8 cellular contexts compared by ENCODE assay signal in the genomic region with DNA sequence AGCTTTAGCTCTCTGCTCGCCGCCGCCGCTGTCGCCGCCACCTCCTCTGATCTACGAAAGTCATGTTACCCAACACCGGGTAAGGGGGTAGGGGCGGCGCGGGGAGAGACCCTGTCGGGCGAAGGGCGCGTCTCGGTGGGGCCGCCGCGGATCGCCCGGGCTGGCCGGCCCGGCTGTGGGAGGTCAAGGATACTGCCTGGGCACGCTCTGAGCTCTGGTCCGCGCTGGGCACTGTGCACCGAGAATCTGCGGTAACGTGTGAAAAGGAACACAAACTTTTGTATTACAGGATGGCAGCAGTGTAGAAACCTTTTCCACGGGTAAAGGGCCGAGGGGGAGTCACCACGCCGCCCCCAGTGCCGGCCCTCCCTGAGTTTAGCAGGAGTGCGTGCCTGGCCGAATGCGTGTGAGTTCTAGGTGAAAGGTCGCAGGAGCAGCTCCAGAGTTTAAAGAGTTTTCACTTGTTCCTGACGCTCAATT. TPM values are rescaled to one million over a fixed set of nuclear protein-coding genes. Genes with fewer than 3 reads are reported as not detected.
A peak's percentile ranks its signal among the peaks of the same experiment; 100 is the strongest.
DNase-seq lines count a peak whose midpoint lies in the region; ATAC-seq, FAIRE-seq and TF ChIP-seq lines count a peak whose summit lies in the region.

Gene HSDL2 (plus strand): TSS at position 7 of the 480 bp plus-strand sequence. CDS start 56 bp downstream, at position 63.

- peak within 1 kb of the TSS; percentile 98 for H3K9ac ChIP-seq in fibroblast of lung (ENCODE audit: insufficient read depth, low read length)

- no peaks in the 10 kb centered on the region for H3K9me3 Mint-ChIP-seq in CD4-positive, alpha-beta memory T cell
- H3K9me3 Mint-ChIP-seq in nephron progenitor cell: peaks cover 33% of the 10 kb centered on the region

- H3K4me3 Mint-ChIP-seq in CD4-positive, alpha-beta memory T cell: peak within 1 kb of the TSS; percentile 97 to 100 (median 100)
- peak within 1 kb of the TSS; percentile 96 for H3K4me3 Mint-ChIP-seq in nephron progenitor cell

- DNase-seq in CD4-positive, alpha-beta memory T cell: peak in 1 of 5 donors; percentile 46
- DNase-seq in fibroblast of lung (ENCODE audit: low read depth in 2 of 2) (peak; percentile 41 to 57), nephron progenitor cell (no peak), DMS153 (lab: John Stamatoyannopoulos, UW) (no peak), D721Med (ENCODE audit: insufficient read length, low spot score) (no peak)

- no peak for FAIRE-seq in D721Med (lab: Jason Lieb, UNC)

- peak within 1 kb of the TSS; percentile 91 for H3K27ac ChIP-seq in CD4-positive, alpha-beta memory T cell (ENCODE audit: low read depth, low read length)
- H3K27ac ChIP-seq in fibroblast of lung (ENCODE audit: insufficient read depth, low read length): peak within 1 kb of the TSS; percentile 99

- POLR2A ChIA-PET in CD4-positive, alpha-beta memory T cell (lab: Charles Lee; ENCODE audit: partially characterized antibody): interaction anchor here (1.0 to 2.8 kb wide), 21 partner anchors 14 to 1030 kb away, joined by 3 to 40 read pairs (median 7); partner anchors contain the start of genes C9orf43, DNAJC25, ECPAS and GNG10

- no peaks in the 10 kb centered on the region for H4K20me1 ChIP-seq in fibroblast of lung (ENCODE audit: control insufficient read depth, extremely low read depth, insufficient read depth, low read length)

- peaks cover 9 to 18% of the 10 kb centered on the region in 2 donors for H3K36me3 Mint-ChIP-seq in CD4-positive, alpha-beta memory T cell
- H3K36me3 Mint-ChIP-seq in nephron progenitor cell (ENCODE audit: low read depth): peaks cover 41% of the 10 kb centered on the region

- peak within 1 kb of the TSS; percentile 98 for H3K4me2 ChIP-seq in fibroblast of lung (ENCODE audit: extremely low read depth, insufficient read depth, low read length)

- intact Hi-C loops in CD4-positive, alpha-beta memory T cell (cut with micrococcal nuclease): loop anchor here (1.0 to 2.0 kb wide), 3 partner anchors 338 to 484 kb away; partner anchors contain the start of genes INIP, SNX30 and UGCG

- H2AFZ ChIP-seq in fibroblast of lung (ENCODE audit: low read length): peak within 1 kb of the TSS; percentile 97

- peaks cover 23% of the 10 kb centered on the region for H3K4me1 ChIP-seq in CD4-positive, alpha-beta memory T cell (ENCODE audit: insufficient read depth, low read length)
- no peaks in the 10 kb centered on the region for H3K4me1 ChIP-seq in fibroblast of lung (ENCODE audit: control insufficient read depth, extremely low read depth, insufficient read depth, low read length)

- no peaks in the 10 kb centered on the region for H3K36me3 ChIP-seq in CD4-positive, alpha-beta memory T cell (ENCODE audit: insufficient read depth, low read length)
- no peaks in the 10 kb centered on the region for H3K36me3 ChIP-seq in fibroblast of lung (ENCODE audit: control insufficient read depth, insufficient read depth, low read length)

- TF ChIP-seq CTCF in WI38 (IDR thresholded peaks at IDR 0.05; ENCODE audit: low read depth, low read length) (no peak), fibroblast of lung (conservative IDR thresholded peaks at IDR 0.05 in 1 of 2, IDR thresholded peaks at IDR 0.05 in 1 of 2; ENCODE audit: low read depth in 1 of 2, low read length in 2 of 2) (no peak), nephron progenitor cell (IDR thresholded peaks at IDR 0.05) (no peak), D721Med (IDR thresholded peaks at IDR 0.05; ENCODE audit: insufficient read depth, missing control alignments) (no peak)

- peak within 1 kb of the TSS; percentile 90 to 96 for H3K4me3 ChIP-seq in CD4-positive, alpha-beta memory T cell (ENCODE audit: low read length in 2 of 2)
- peak within 1 kb of the TSS; percentile 88 for H3K4me3 ChIP-seq in WI38 (ENCODE audit: low read depth, low read length)
- H3K4me3 ChIP-seq in fibroblast of lung (replicated peaks in 1 of 4; ENCODE audit: control extremely low read depth in 1 of 4, insufficient read depth in 1 of 4, low read depth in 3 of 4, low read length in 4 of 4): peak within 1 kb of the TSS; percentile 89 to 99 (median 91)

- H3K27me3 ChIP-seq in CD4-positive, alpha-beta memory T cell (ENCODE audit: insufficient read depth, low read length): no peaks in the 10 kb centered on the region
- H3K27me3 ChIP-seq in fibroblast of lung (ENCODE audit: control insufficient read depth, insufficient read depth, low read length): no peaks in the 10 kb centered on the region

- H3K79me2 ChIP-seq in fibroblast of lung (ENCODE audit: control insufficient read depth, insufficient read depth, low read length): peaks cover 28% of the 10 kb centered on the region

- H3K4me1 Mint-ChIP-seq in CD4-positive, alpha-beta memory T cell: peaks cover 32 to 65% (median 47%) of the 10 kb centered on the region in 4 donors
- peaks cover 64% of the 10 kb centered on the region for H3K4me1 Mint-ChIP-seq in nephron progenitor cell

- CTCF ChIA-PET in CD4-positive, alpha-beta memory T cell (lab: Charles Lee; ENCODE audit: partially characterized antibody): interaction anchor here (1.0 to 2.5 kb wide), 11 partner anchors 14 to 412 kb away, joined by 3 to 18 read pairs (median 4); partner anchors contain the start of gene INIP

- no peaks in the 10 kb centered on the region for H3K27me3 Mint-ChIP-seq in CD4-positive, alpha-beta memory T cell
- H3K27me3 Mint-ChIP-seq in nephron progenitor cell (ENCODE audit: low read depth, poor library complexity): no peaks in the 10 kb centered on the region

- H3K9me3 ChIP-seq in CD4-positive, alpha-beta memory T cell (ENCODE audit: control insufficient read depth in 1 of 2, low read length in 2 of 2): no peaks in the 10 kb centered on the region
- no peaks in the 10 kb centered on the region for H3K9me3 ChIP-seq in fibroblast of lung (ENCODE audit: control insufficient read depth, insufficient read depth, low read depth, low read length)

- H3K27ac Mint-ChIP-seq in CD4-positive, alpha-beta memory T cell: peak within 1 kb of the TSS; percentile 93 to 100 (median 99)
- H3K27ac Mint-ChIP-seq in nephron progenitor cell: peak within 1 kb of the TSS; percentile 99

- ATAC-seq in GM19455 (IDR thresholded peaks at IDR 0.05; ENCODE audit: unreplicated experiment) (peak; percentile 9), HG03575 (IDR thresholded peaks at IDR 0.05; ENCODE audit: extremely low read depth, insufficient number of reproducible peaks, low FRiP score, unreplicated experiment) (peak; percentile 2)

RNA-seq across cellular contexts. Expression of gene HSDL2, which starts in this region (rescaled TPM):
- total RNA-seq in CD4-positive, alpha-beta memory T cell: 10 to 100 TPM; 12.4 to 15.3 TPM
- polyA plus RNA-seq in CD4-positive, alpha-beta memory T cell: 10 to 100 TPM; 14.8 to 21.7 TPM
- total RNA-seq in fibroblast of lung: 39.3 and 49.9 TPM in 2 replicates
- polyA plus RNA-seq in fibroblast of lung: 33.1 and 47.9 TPM in 2 replicates
- polyA plus RNA-seq in fibroblast of lung (2012): 27.5 and 35.1 TPM in 2 replicates
- 3.5 and 7.9 TPM in 2 replicates for polyA minus RNA-seq in fibroblast of lung (ENCODE audit: low replicate concordance)

Comparison
In these comparisons a context has a peak if more than half of its experiments do, and no peak if none do; other contexts are left out.
1. DNase-seq: peak in fibroblast of lung (2 of 2); none in nephron progenitor cell (single experiment), DMS153 (single experiment) and D721Med (single experiment).
2. Peak in every context shown above with its lines, with median percentiles within 50 percentile points of each other: H3K4me3 ChIP-seq.